In genomic region chr4:145132521-145133098, GRCh38 we compare ENCODE assay signal across 8 cellular contexts. TPM values are rescaled to one million over a fixed set of nuclear protein-coding genes. Genes with fewer than 3 reads are reported as not detected.
DNase-seq lines count a peak whose midpoint lies in the region; ATAC-seq and TF ChIP-seq lines count a peak whose summit lies in the region.

No MANE protein-coding gene starts in this region.

- DNase-seq in GM10266 (ENCODE audit: extremely low spot score) (peak; percentile 38), skeletal muscle cell (ENCODE audit: low read depth) (peak; percentile 9), NCI-H526 treated with DMSO at 0.1 percent for 48 hours (lab: John Stamatoyannopoulos, UW) (no peak), G401 (ENCODE audit: low spot score) (no peak), DMS79 (lab: John Stamatoyannopoulos, UW) (no peak)
- peak in 1 of 2 donors; percentile 31 for DNase-seq in activated naive CD4-positive, alpha-beta T cell treated with anti-CD3 and anti-CD28 coated beads, Interleukin-2, amount 50 U/mL, for 72 hours (ENCODE audit: low spot score in 2 of 2)

- in situ Hi-C loops in G401 (cut with HindIII; ENCODE audit: low sequenced_read_pairs) = no loop called here

- H3K4me3 ChIP-seq in skeletal muscle cell (ENCODE audit: low read depth, low read length) = no peak overlapping the region

- peak; percentile 51 for ATAC-seq in GM19452 (IDR thresholded peaks at IDR 0.05; ENCODE audit: unreplicated experiment)
- ATAC-seq in HG03378 (IDR thresholded peaks at IDR 0.05; ENCODE audit: unreplicated experiment) = peak; percentile 81
- ATAC-seq in activated naive CD4-positive, alpha-beta T cell treated with anti-CD3 and anti-CD28 coated beads, Interleukin-2, amount 50 U/mL, for 72 hours = peak; percentile 82 to 86

- H3K9me3 Mint-ChIP-seq in activated naive CD4-positive, alpha-beta T cell treated with anti-CD3 and anti-CD28 coated beads, Interleukin-2, amount 50 U/mL, for 72 hours = no peaks in the 10 kb centered on the region

- no peak for TF ChIP-seq CTCF in GM10266 (IDR thresholded peaks at IDR 0.05; ENCODE audit: control insufficient read depth, insufficient read depth, low read depth, missing control alignments)

- H3K27ac Mint-ChIP-seq in activated naive CD4-positive, alpha-beta T cell treated with anti-CD3 and anti-CD28 coated beads, Interleukin-2, amount 50 U/mL, for 72 hours = peak overlapping the region; percentile 28 to 86

- H3K36me3 Mint-ChIP-seq in activated naive CD4-positive, alpha-beta T cell treated with anti-CD3 and anti-CD28 coated beads, Interleukin-2, amount 50 U/mL, for 72 hours = peaks cover 11 to 31% of the 10 kb centered on the region in 2 donors

RNA-seq across cellular contexts. Expression of gene ABCE1, which starts 34.5 kb away (rescaled TPM):
- total RNA-seq in activated naive CD4-positive, alpha-beta T cell treated with anti-CD3 and anti-CD28 coated beads, Interleukin-2, amount 50 U/mL, for 72 hours = 100 to 1,000 TPM; 131 to 162 TPM
- total RNA-seq in G401 (2014; rRNA removed; shearing (Covaris generic)) = 145 and 183 TPM in 2 replicates

RNA-seq across cellular contexts. Expression of gene ANAPC10, which starts 34.6 kb away (rescaled TPM):
- total RNA-seq in activated naive CD4-positive, alpha-beta T cell treated with anti-CD3 and anti-CD28 coated beads, Interleukin-2, amount 50 U/mL, for 72 hours = 10 to 100 TPM; 28.3 to 42.5 TPM
- 52.4 and 71.6 TPM in 2 replicates for total RNA-seq in G401 (2014; rRNA removed; shearing (Covaris generic))

RNA-seq across cellular contexts. Expression of gene OTUD4, which starts 47.8 kb away (rescaled TPM):
- 10 to 100 TPM; 39.6 to 47.9 TPM for total RNA-seq in activated naive CD4-positive, alpha-beta T cell treated with anti-CD3 and anti-CD28 coated beads, Interleukin-2, amount 50 U/mL, for 72 hours
- total RNA-seq in G401 (2014; rRNA removed; shearing (Covaris generic)) = 14.8 and 15.6 TPM in 2 replicates

Comparison
In these comparisons a context has a peak if more than half of its experiments do, and no peak if none do; other contexts are left out.
1. DNase-seq: peak in GM10266 (single experiment) and skeletal muscle cell (single experiment); none in NCI-H526 treated with DMSO at 0.1 percent for 48 hours (single experiment), G401 (single experiment) and DMS79 (single experiment).
2. Peak in every context shown above with its lines, with median percentiles within 50 percentile points of each other: ATAC-seq.